Comparison of ENCODE assay signal across 8 cellular contexts in the genomic region with DNA sequence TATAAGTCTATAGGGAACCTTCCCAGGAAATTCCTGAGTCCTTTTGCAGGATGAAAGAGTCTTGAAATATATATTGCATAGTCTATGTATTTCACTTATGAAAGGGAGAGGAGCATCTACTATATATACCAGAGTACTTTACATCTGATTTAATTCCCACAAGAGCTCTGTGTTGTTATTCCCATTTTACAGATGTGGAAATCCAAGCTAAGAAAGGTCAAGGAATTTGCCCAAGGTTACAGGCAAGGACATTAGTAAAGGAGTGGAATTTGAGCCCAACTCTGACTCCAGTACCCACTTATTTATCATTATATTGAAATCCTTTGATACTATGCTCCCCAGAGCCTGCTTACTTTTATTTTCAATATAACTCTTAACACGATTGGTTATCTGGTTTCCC. TPM values are rescaled to one million over a fixed set of nuclear protein-coding genes. Genes with fewer than 3 reads are reported as not detected.
DNase-seq lines count a peak whose midpoint lies in the region; ATAC-seq and TF ChIP-seq lines count a peak whose summit lies in the region.

No MANE protein-coding gene starts in this region.

- H3K4me3 ChIP-seq in DOHH2 (ENCODE audit: low read length): peak overlapping the region; percentile 21; the same call in 1 of the 2 replicates
- peak overlapping the region; percentile 71 for H3K4me3 ChIP-seq in fibroblast of pulmonary artery (replicated peaks; ENCODE audit: low read depth, low read length)
- H3K4me3 ChIP-seq in retinal pigment epithelial cell (ENCODE audit: low read length): peak overlapping the region; percentile 87

- no peak for DNase-seq in T-helper 17 cell
- no peak for DNase-seq in fibroblast of pulmonary artery (ENCODE audit: low read depth)
- DNase-seq in retinal pigment epithelial cell (ENCODE audit: low read depth): no peak
- no peak for DNase-seq in NCI-H1694 treated with DMSO at 0.1 percent for 48 hours (lab: John Stamatoyannopoulos, UW)
- no peak for DNase-seq in iPS-NIHi11 (ENCODE audit: low spot score)

- H3K27me3 Mint-ChIP-seq in T-helper 17 cell: no peaks in the 10 kb centered on the region

- H3K4me1 Mint-ChIP-seq in T-helper 17 cell: peaks cover 54% of the 10 kb centered on the region

- ATAC-seq in T-helper 17 cell (no peak), HG02623 (IDR thresholded peaks at IDR 0.05; ENCODE audit: unreplicated experiment) (no peak), GM21447 (IDR thresholded peaks at IDR 0.05; ENCODE audit: unreplicated experiment) (no peak)

- TF ChIP-seq CTCF in DOHH2 (IDR thresholded peaks at IDR 0.05; ENCODE audit: low read depth, low read length, poor library complexity, severe bottlenecking): no peak
- TF ChIP-seq CTCF in fibroblast of pulmonary artery (IDR thresholded peaks at IDR 0.05; ENCODE audit: low read length, missing control alignments): no peak
- TF ChIP-seq CTCF in retinal pigment epithelial cell (conservative IDR thresholded peaks at IDR 0.05; ENCODE audit: low read depth, low read length): no peak

- H3F3A ChIP-seq in DOHH2 (ENCODE audit: control insufficient read depth, insufficient read depth): peaks cover 7% of the 10 kb centered on the region; the same call in 1 of the 2 replicates

- H3K4me2 ChIP-seq in DOHH2 (ENCODE audit: low read length): peak overlapping the region; percentile 91

- no peak overlapping the region for H3K27ac ChIP-seq in DOHH2 (ENCODE audit: low read depth, low read length)

- H3K79me2 ChIP-seq in DOHH2 (ENCODE audit: control insufficient read depth, low read length): peaks cover 16% of the 10 kb centered on the region

- peak overlapping the region; percentile 79 for H3K4me3 Mint-ChIP-seq in T-helper 17 cell

- H3K4me1 ChIP-seq in DOHH2 (ENCODE audit: control insufficient read depth, low read length): peaks cover 27% of the 10 kb centered on the region

- no peaks in the 10 kb centered on the region for H4K20me1 ChIP-seq in DOHH2 (ENCODE audit: control insufficient read depth, insufficient read depth, low read depth, low read length)

- H3K36me3 Mint-ChIP-seq in T-helper 17 cell (ENCODE audit: low read depth): no peaks in the 10 kb centered on the region

- peaks cover 8% of the 10 kb centered on the region; the same call in 1 of the 2 replicates for H3K27me3 ChIP-seq in DOHH2 (ENCODE audit: control insufficient read depth, low read length)

- H3K36me3 ChIP-seq in DOHH2 (ENCODE audit: control insufficient read depth, low read length): peaks cover 3% of the 10 kb centered on the region; the same call in 1 of the 2 replicates

- peak overlapping the region; percentile 90 for H3K27ac Mint-ChIP-seq in T-helper 17 cell

- H3K9me3 ChIP-seq in DOHH2 (ENCODE audit: control insufficient read depth, insufficient read depth, low read length): no peaks in the 10 kb centered on the region
- no peaks in the 10 kb centered on the region for H3K9me3 ChIP-seq in T-helper 17 cell (ENCODE audit: control insufficient read depth, low read length, poor library complexity, severe bottlenecking)

- no peaks in the 10 kb centered on the region for H3K9me2 ChIP-seq in DOHH2 (replicated peaks; ENCODE audit: control insufficient read depth, low read length)

RNA-seq across cellular contexts. Expression of a gene that starts 2.6 kb away (rescaled TPM):
- 10 to 100 TPM; 69.6 to 97.3 TPM for total RNA-seq in T-helper 17 cell

RNA-seq across cellular contexts. Expression of a gene that starts 3.2 kb away (rescaled TPM):
- total RNA-seq in T-helper 17 cell: 1 to 10 TPM; 4.6 to 9.7 TPM

Comparison
In these comparisons a context has a peak if more than half of its experiments do, and no peak if none do; other contexts are left out.
1. H3K4me3 ChIP-seq: peak in every context shown above with its lines; median percentile 87 in retinal pigment epithelial cell; 71 in fibroblast of pulmonary artery; 21 in DOHH2.